In genomic region chr12:26935636-26936378, GRCh38 we compare ENCODE assay signal across 1 cellular context.
TF ChIP-seq lines count a peak whose summit lies in the region.

No MANE protein-coding gene starts in this region.

TF ChIP-seq in endothelial cell of umbilical vein, 7 proteins besides CTCF, POLR2A, EP300 and RAD21 (continued from another document):
- TF ChIP-seq JUN (IDR thresholded peaks at IDR 0.05; ENCODE audit: borderline replicate concordance, insufficient read depth, insufficient read length, low read depth) (no peak), GATA2 (IDR thresholded peaks at IDR 0.05; ENCODE audit: insufficient read depth, insufficient read length, low read depth, low read length) (no peak), MAX (IDR thresholded peaks at IDR 0.05; ENCODE audit: insufficient read depth, insufficient read length) (no peak), MYC (IDR thresholded peaks at IDR 0.05; ENCODE audit: low read depth, low read length) (no peak), POLR2AphosphoS5 (IDR thresholded peaks at IDR 0.05; ENCODE audit: insufficient read depth, low read depth, low read length) (no peak), FOS (IDR thresholded peaks at IDR 0.05; ENCODE audit: borderline replicate concordance, insufficient read depth, low read length) (no peak)
